In the genomic region with DNA sequence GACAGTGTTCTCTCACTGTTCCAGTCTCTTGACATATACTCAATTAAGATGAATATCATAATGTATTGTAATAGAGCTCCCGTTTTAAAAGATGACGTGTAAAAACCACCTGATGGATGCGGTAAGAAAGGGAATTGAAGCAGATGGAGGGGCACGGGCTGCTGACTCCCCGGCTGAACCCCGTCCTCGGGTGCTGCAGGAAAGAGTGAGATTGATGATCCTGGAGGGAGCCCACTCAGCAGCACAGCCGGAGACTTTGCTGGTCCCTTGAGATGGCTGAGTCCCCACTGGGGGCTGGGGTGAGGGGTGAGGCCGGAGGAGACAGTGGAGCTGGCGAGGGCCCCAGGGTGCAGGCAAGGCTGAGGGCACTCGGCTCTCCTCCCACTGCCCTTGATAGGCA, we compare ENCODE assay signal across 14 cellular contexts.
DNase-seq lines count a peak whose midpoint lies in the region; ATAC-seq and FAIRE-seq lines count a peak whose summit lies in the region.
"Had no signal": no experiment of that assay in that cellular context is flagged by ENCODE, and none has a peak within 500 bp of the region (broad histone marks: within the 10 kb centered on the region; RNA-seq: fewer than 3 reads in every experiment).

No MANE protein-coding gene starts in this region.

- peaks cover 82% of the 10 kb centered on the region for H3K4me1 Mint-ChIP-seq in stimulated activated naive CD8-positive, alpha-beta T cell treated with anti-CD3 and anti-CD28 coated beads, Interleukin-15, Interleukin-2, amounts not matched to agents 100 ng/mL and 50 ng/mL, for 24 hours (ENCODE audit: low read depth)
- H3K4me1 Mint-ChIP-seq in T-helper 17 cell (peaks cover 53% of the 10 kb centered on the region), immature natural killer cell (peaks cover 42 to 49% of the 10 kb centered on the region in 2 donors)

- peak overlapping the region; percentile 59 for H3K4me3 Mint-ChIP-seq in stimulated activated naive CD8-positive, alpha-beta T cell treated with anti-CD3 and anti-CD28 coated beads, Interleukin-15, Interleukin-2, amounts not matched to agents 100 ng/mL and 50 ng/mL, for 24 hours
- H3K4me3 Mint-ChIP-seq in T-helper 17 cell (peak overlapping the region; percentile 79), immature natural killer cell (peak overlapping the region in 3 of 5 donors; percentile 28 to 80 (median 74))
- H3K4me3 Mint-ChIP-seq: H9 had no signal

- DNase-seq in stimulated activated naive CD8-positive, alpha-beta T cell treated with anti-CD3 and anti-CD28 coated beads, Interleukin-15, Interleukin-2, amounts not matched to agents 100 U/mL and 50 U/mL, for 24 hours: no peak
- DNase-seq in T-helper 17 cell: no peak
- DNase-seq in immature natural killer cell: no peak
- peak; percentile 59 for DNase-seq in urothelium cell line (ENCODE audit: low spot score)
- DNase-seq in HCEC 1CT: no peak
- no peak for DNase-seq in MG63
- DNase-seq in NCI-H2107 (lab: John Stamatoyannopoulos, UW): no peak
- DNase-seq: C1 segment of cervical spinal cord, esophagus squamous epithelium, H9, NCI-H446, right cardiac atrium, SIG-M5 had no signal

- H3K4me3 ChIP-seq in MG63: no peak overlapping the region
- H3K4me3 ChIP-seq: esophagus squamous epithelium had no signal

- FAIRE-seq in urothelium cell line (lab: Jason Lieb, UNC): no peak

- H3K27me3 ChIP-seq in MG63: no peaks in the 10 kb centered on the region
- H3K27me3 ChIP-seq: esophagus squamous epithelium had no signal

- H3K9me3 ChIP-seq in T-helper 17 cell (ENCODE audit: control insufficient read depth, low read length, poor library complexity, severe bottlenecking): no peaks in the 10 kb centered on the region
- no peaks in the 10 kb centered on the region for H3K9me3 ChIP-seq in MG63
- H3K9me3 ChIP-seq: esophagus squamous epithelium had no signal

- no peaks in the 10 kb centered on the region for H3K9me3 Mint-ChIP-seq in stimulated activated naive CD8-positive, alpha-beta T cell treated with anti-CD3 and anti-CD28 coated beads, Interleukin-15, Interleukin-2, amounts not matched to agents 100 ng/mL and 50 ng/mL, for 24 hours
- no peaks in the 10 kb centered on the region for H3K9me3 Mint-ChIP-seq in immature natural killer cell
- H3K9me3 Mint-ChIP-seq: H9 had no signal

- H3K36me3 ChIP-seq in MG63: 0 out of 2 replicates have a peak, but pooled peaks cover 2% of the 10 kb centered on the region

- H3K27ac Mint-ChIP-seq in stimulated activated naive CD8-positive, alpha-beta T cell treated with anti-CD3 and anti-CD28 coated beads, Interleukin-15, Interleukin-2, amounts not matched to agents 100 ng/mL and 50 ng/mL, for 24 hours: peak overlapping the region; percentile 99
- H3K27ac Mint-ChIP-seq in T-helper 17 cell (peak overlapping the region; percentile 96), immature natural killer cell (peak overlapping the region in 4 of 6 donors; percentile 56 to 89 (median 82))

- ATAC-seq in stimulated activated naive CD8-positive, alpha-beta T cell treated with anti-CD3 and anti-CD28 coated beads, Interleukin-15, Interleukin-2, amounts not matched to agents 100 U/mL and 50 U/mL, for 24 hours: no peak
- ATAC-seq in T-helper 17 cell: no peak

- H3K36me3 Mint-ChIP-seq in stimulated activated naive CD8-positive, alpha-beta T cell treated with anti-CD3 and anti-CD28 coated beads, Interleukin-15, Interleukin-2, amounts not matched to agents 100 ng/mL and 50 ng/mL, for 24 hours (ENCODE audit: low read depth): peaks cover 38% of the 10 kb centered on the region
- H3K36me3 Mint-ChIP-seq in T-helper 17 cell (ENCODE audit: low read depth): peaks cover 2% of the 10 kb centered on the region
- H3K36me3 Mint-ChIP-seq in immature natural killer cell: peaks cover 0 to 3% (median 0%) of the 10 kb centered on the region in 3 donors

- H3K27me3 Mint-ChIP-seq in stimulated activated naive CD8-positive, alpha-beta T cell treated with anti-CD3 and anti-CD28 coated beads, Interleukin-15, Interleukin-2, amounts not matched to agents 100 ng/mL and 50 ng/mL, for 24 hours: no peaks in the 10 kb centered on the region
- no peaks in the 10 kb centered on the region for H3K27me3 Mint-ChIP-seq in T-helper 17 cell
- H3K27me3 Mint-ChIP-seq in immature natural killer cell (ENCODE audit: low read depth in 3 of 3): peaks cover 0 to 2% (median 0%) of the 10 kb centered on the region in 3 donors
